8 cellular contexts compared by ENCODE assay signal in genomic region chr18:3073353-3073752, GRCh38.
A peak's percentile ranks its signal among the peaks of the same experiment; 100 is the strongest.
DNase-seq lines count a peak whose midpoint lies in the region; ATAC-seq and TF ChIP-seq lines count a peak whose summit lies in the region.
"Not testable (repeated sequence)": the region's sequence is repeated elsewhere in the genome, so short reads cannot be mapped to it uniquely, and the experiment has no call there.

No MANE protein-coding gene starts in this region.

- not testable (repeated sequence) for H3K4ac ChIP-seq in mesenchymal stem cell (ENCODE audit: low read depth in 1 of 2, low read length in 2 of 2)

- H2BK5ac ChIP-seq in mesenchymal stem cell (ENCODE audit: low read depth, low read length, poor library complexity, severe bottlenecking): not testable (repeated sequence)

- H3K9me3 Mint-ChIP-seq in CD4-positive, alpha-beta T cell; activated naive CD8-positive, alpha-beta T cell treated with anti-CD3 and anti-CD28 coated beads, Interleukin-2, amount 10 ng/mL, durations not matched to agents 7 days and 5 days; effector memory CD8-positive, alpha-beta T cell; immature natural killer cell; nephron: not testable (repeated sequence)

- not testable (repeated sequence) for H2AFZ ChIP-seq in mesenchymal stem cell (ENCODE audit: low read depth, low read length)

- H3K4me3 ChIP-seq in esophagus muscularis mucosa; mesenchymal stem cell (ENCODE audit: insufficient read depth in 1 of 2, low read depth in 1 of 2, low read length in 2 of 2); neutrophil (ENCODE audit: low read depth in 1 of 2, low read length in 1 of 2): not testable (repeated sequence)

- not testable (repeated sequence) for H2BK15ac ChIP-seq in mesenchymal stem cell (ENCODE audit: low read depth, poor library complexity, severe bottlenecking)

- POLR2A ChIA-PET in CD4-positive, alpha-beta T cell (lab: Charles Lee): interaction anchor here (1.5 to 2.5 kb wide), 2 partner anchors 13 to 65 kb away, joined by 3 to 9 read pairs; no protein-coding TSS in a partner anchor
- POLR2A ChIA-PET in activated naive CD8-positive, alpha-beta T cell treated with anti-CD3 and anti-CD28 coated beads, Interleukin-2, amount 10 ng/mL, durations not matched to agents 7 days and 5 days (lab: Charles Lee): interaction anchor here (2.9 kb wide), 1 partner anchor 11 kb away, joined by 10 read pairs; no protein-coding TSS in a partner anchor

- not testable (repeated sequence) for H2BK120ac ChIP-seq in mesenchymal stem cell (ENCODE audit: low read depth, low read length)

- TF ChIP-seq POLR2A in esophagus muscularis mucosa (IDR thresholded peaks at IDR 0.05; ENCODE audit: low read depth): not testable (repeated sequence)

- H3K27me3 Mint-ChIP-seq in CD4-positive, alpha-beta T cell; activated naive CD8-positive, alpha-beta T cell treated with anti-CD3 and anti-CD28 coated beads, Interleukin-2, amount 10 ng/mL, durations not matched to agents 7 days and 5 days; effector memory CD8-positive, alpha-beta T cell; immature natural killer cell (ENCODE audit: low read depth in 3 of 3); nephron (ENCODE audit: low read depth): not testable (repeated sequence)

- not testable (repeated sequence) for H3K79me1 ChIP-seq in mesenchymal stem cell (replicated peaks; ENCODE audit: low read length, poor library complexity, severe bottlenecking)

- H3K4me1 ChIP-seq in esophagus muscularis mucosa; mesenchymal stem cell (ENCODE audit: control insufficient read depth, insufficient read depth, low read depth, low read length): not testable (repeated sequence)
- H3K4me1 ChIP-seq in neutrophil (ENCODE audit: control insufficient read depth in 1 of 2, insufficient read depth in 1 of 2, low read depth in 1 of 2, low read length in 1 of 2): peaks cover 17 to 20% of the 10 kb centered on the region in 2 experiments

- H2AK5ac ChIP-seq in mesenchymal stem cell (ENCODE audit: low read length, severe bottlenecking): not testable (repeated sequence)

- 97% methylated on average over 3 of the region's 3 CpGs for WGBS in esophagus muscularis mucosa
- WGBS in mesenchymal stem cell: 98% methylated on average over 3 of the region's 3 CpGs

- not testable (repeated sequence) for H3K36me3 Mint-ChIP-seq in CD4-positive, alpha-beta T cell (ENCODE audit: low read depth); activated naive CD8-positive, alpha-beta T cell treated with anti-CD3 and anti-CD28 coated beads, Interleukin-2, amount 10 ng/mL, durations not matched to agents 7 days and 5 days; effector memory CD8-positive, alpha-beta T cell (ENCODE audit: insufficient read depth); immature natural killer cell; nephron (ENCODE audit: low read depth)

- intact Hi-C loops in CD4-positive, alpha-beta T cell (cut with DNase I, micrococcal nuclease); esophagus muscularis mucosa (cut with DNase I): not testable (repeated sequence)

- H3K9ac ChIP-seq in mesenchymal stem cell (ENCODE audit: low read length): not testable (repeated sequence)

- not testable (repeated sequence) for H3K14ac ChIP-seq in mesenchymal stem cell (ENCODE audit: low read length in 2 of 2)

- ATAC-seq in CD4-positive, alpha-beta T cell (ENCODE audit: poor library complexity); activated naive CD8-positive, alpha-beta T cell treated with anti-CD3 and anti-CD28 coated beads, Interleukin-2, amount 10 ng/mL, durations not matched to agents 7 days and 5 days (ENCODE audit: low read depth): not testable (repeated sequence)
- peak; percentile 79 for ATAC-seq in effector memory CD8-positive, alpha-beta T cell (replicated peaks)

- H3K23ac ChIP-seq in mesenchymal stem cell (ENCODE audit: low read length in 2 of 2): not testable (repeated sequence)

- H3K27ac Mint-ChIP-seq in CD4-positive, alpha-beta T cell: peak overlapping the region; percentile 24
- peak overlapping the region; percentile 20 for H3K27ac Mint-ChIP-seq in activated naive CD8-positive, alpha-beta T cell treated with anti-CD3 and anti-CD28 coated beads, Interleukin-2, amount 10 ng/mL, durations not matched to agents 7 days and 5 days
- H3K27ac Mint-ChIP-seq in effector memory CD8-positive, alpha-beta T cell: not testable (repeated sequence)
- H3K27ac Mint-ChIP-seq in immature natural killer cell (peak overlapping the region in 2 of 6 donors; percentile 21 to 31), nephron (peak overlapping the region in 2 of 3 experiments; percentile 78 to 90)

- not testable (repeated sequence) for TF ChIP-seq CTCF in CD4-positive, alpha-beta T cell (IDR thresholded peaks at IDR 0.05); esophagus muscularis mucosa (IDR thresholded peaks at IDR 0.05); nephron (IDR thresholded peaks at IDR 0.05; ENCODE audit: unreplicated experiment in 3 of 3); neutrophil (IDR thresholded peaks at IDR 0.05)

- not testable (repeated sequence) for H3K18ac ChIP-seq in mesenchymal stem cell (ENCODE audit: low read depth in 1 of 2, low read length in 2 of 2)

- H3K4me1 Mint-ChIP-seq in CD4-positive, alpha-beta T cell (ENCODE audit: low read depth): peaks cover 31% of the 10 kb centered on the region
- H3K4me1 Mint-ChIP-seq in activated naive CD8-positive, alpha-beta T cell treated with anti-CD3 and anti-CD28 coated beads, Interleukin-2, amount 10 ng/mL, durations not matched to agents 7 days and 5 days: peaks cover 24% of the 10 kb centered on the region
- peaks cover 12 to 16% of the 10 kb centered on the region in 2 donors for H3K4me1 Mint-ChIP-seq in effector memory CD8-positive, alpha-beta T cell (ENCODE audit: low read depth in 2 of 2)
- H3K4me1 Mint-ChIP-seq in immature natural killer cell (peaks cover 33 to 52% of the 10 kb centered on the region in 2 donors), nephron (peaks cover 35% of the 10 kb centered on the region)

- not testable (repeated sequence) for H3K4me2 ChIP-seq in mesenchymal stem cell (ENCODE audit: low read length, poor library complexity, severe bottlenecking)

- H4K91ac ChIP-seq in mesenchymal stem cell (ENCODE audit: low read length): peak overlapping the region; percentile 54

- not testable (repeated sequence) for H3K4me3 Mint-ChIP-seq in CD4-positive, alpha-beta T cell; activated naive CD8-positive, alpha-beta T cell treated with anti-CD3 and anti-CD28 coated beads, Interleukin-2, amount 10 ng/mL, durations not matched to agents 7 days and 5 days; effector memory CD8-positive, alpha-beta T cell; nephron
- H3K4me3 Mint-ChIP-seq in immature natural killer cell: peak overlapping the region in 4 of 5 donors; percentile 6 to 27 (median 8)

- H3K9me3 ChIP-seq in CD4-positive, alpha-beta T cell (ENCODE audit: control insufficient read depth, low read length); esophagus muscularis mucosa; mesenchymal stem cell (ENCODE audit: control insufficient read depth, low read length); neutrophil: not testable (repeated sequence)

- H3K36me3 ChIP-seq in esophagus muscularis mucosa: peaks cover 0 to 66% (median 28%) of the 10 kb centered on the region in 4 donors
- not testable (repeated sequence) for H3K36me3 ChIP-seq in mesenchymal stem cell (ENCODE audit: control insufficient read depth in 1 of 2, insufficient read depth in 2 of 2, low read depth in 1 of 2, low read length in 2 of 2); neutrophil

- H3K27me3 ChIP-seq in CD4-positive, alpha-beta T cell (ENCODE audit: control insufficient read depth, insufficient read depth, low read length); esophagus muscularis mucosa; mesenchymal stem cell (ENCODE audit: control insufficient read depth in 1 of 2, insufficient read depth in 1 of 2, low read length in 2 of 2); neutrophil: not testable (repeated sequence)

- TF ChIP-seq EP300 in esophagus muscularis mucosa (IDR thresholded peaks at IDR 0.05): not testable (repeated sequence)

- not testable (repeated sequence) for H2BK12ac ChIP-seq in mesenchymal stem cell (ENCODE audit: low read length in 2 of 2)

- DNase-seq in CD4-positive, alpha-beta T cell; activated naive CD8-positive, alpha-beta T cell treated with anti-CD3 and anti-CD28 coated beads, Interleukin-2, amount 10 ng/mL, durations not matched to agents 7 days and 5 days; effector memory CD8-positive, alpha-beta T cell; mesenchymal stem cell: not testable (repeated sequence)
- DNase-seq in esophagus muscularis mucosa (ENCODE audit: extremely low spot score) (peak; percentile 4), immature natural killer cell (peak in 1 of 3 donors; percentile 15)

- H4K8ac ChIP-seq in mesenchymal stem cell (ENCODE audit: low read length): not testable (repeated sequence)

- CTCF ChIA-PET in CD4-positive, alpha-beta T cell (lab: Charles Lee): interaction anchor here (0.9 to 2.2 kb wide), 3 partner anchors 11 to 79 kb away, joined by 3 to 10 read pairs (median 5); no protein-coding TSS in a partner anchor

- not testable (repeated sequence) for H3K27ac ChIP-seq in CD4-positive, alpha-beta T cell (ENCODE audit: low read depth, low read length); esophagus muscularis mucosa (replicated peaks in 1 of 4); mesenchymal stem cell (ENCODE audit: low read length, poor library complexity, severe bottlenecking)
- H3K27ac ChIP-seq in neutrophil: peak overlapping the region; percentile 58
